9 cellular contexts compared by ENCODE assay signal in the genomic region with DNA sequence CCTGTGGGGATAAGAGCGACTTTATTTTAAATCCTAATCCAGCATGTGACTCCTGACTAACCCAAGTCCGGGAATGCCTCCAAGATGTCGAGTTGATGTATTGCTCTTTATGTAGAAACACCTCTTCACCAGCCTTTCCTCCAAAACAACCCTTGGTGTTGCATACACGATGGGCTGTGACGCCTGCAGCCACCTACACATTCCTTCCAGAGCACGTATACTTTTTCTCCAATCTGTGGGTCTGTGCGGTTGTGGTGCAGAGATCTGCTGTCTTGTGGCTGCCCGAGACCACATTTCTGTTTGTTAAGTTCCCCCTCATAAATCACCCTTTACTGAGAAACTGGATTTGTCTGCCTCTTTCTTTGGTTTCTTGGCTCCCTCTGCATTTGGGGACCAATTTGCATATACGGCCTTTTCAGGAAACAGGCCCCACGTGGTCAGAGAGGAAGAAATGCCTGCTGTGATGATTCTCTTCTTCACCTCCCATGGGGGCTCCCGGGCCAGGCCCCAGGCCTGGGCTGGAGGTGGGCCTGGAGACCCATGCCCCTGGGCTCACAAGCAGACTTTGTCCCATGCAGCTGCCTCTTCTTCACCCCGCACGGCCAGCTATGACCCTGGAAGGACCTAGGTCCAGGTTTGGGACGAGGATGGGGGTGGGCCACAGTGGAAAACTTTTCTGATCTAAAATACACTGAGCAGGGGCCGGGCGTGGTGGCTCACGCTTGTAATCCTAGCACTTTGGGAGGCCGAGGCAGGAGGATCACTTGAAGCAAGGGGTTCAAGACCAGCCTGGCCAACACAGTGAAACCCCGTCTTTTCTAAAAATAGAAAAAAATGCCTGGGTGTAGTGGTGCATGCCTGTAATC. TPM values are rescaled to one million over a fixed set of nuclear protein-coding genes. Genes with fewer than 3 reads are reported as not detected.
A peak's percentile ranks its signal among the peaks of the same experiment; 100 is the strongest.
DNase-seq lines count a peak whose midpoint lies in the region; ATAC-seq and TF ChIP-seq lines count a peak whose summit lies in the region.
"Had no signal": no experiment of that assay in that cellular context is flagged by ENCODE, and none has a peak within 500 bp of the region (broad histone marks: within the 10 kb centered on the region; RNA-seq: fewer than 3 reads in every experiment).

No MANE protein-coding gene starts in this region.

- no peaks in the 10 kb centered on the region for H3K9me3 ChIP-seq in mammary epithelial cell (replicated peaks; ENCODE audit: insufficient read depth, low read length)
- no peaks in the 10 kb centered on the region for H3K9me3 ChIP-seq in testis
- H3K9me3 ChIP-seq: SJSA1 had no signal

- H3K27me3 Mint-ChIP-seq in naive thymus-derived CD8-positive, alpha-beta T cell: peaks cover 0 to 7% (median 0%) of the 10 kb centered on the region in 5 donors

- H3K4me1 ChIP-seq in mammary epithelial cell (ENCODE audit: insufficient read depth, low read length) (peaks cover 19% of the 10 kb centered on the region), testis (no peaks in the 10 kb centered on the region)

- H3K4me1 Mint-ChIP-seq in naive thymus-derived CD8-positive, alpha-beta T cell: peaks cover 14 to 32% (median 19%) of the 10 kb centered on the region in 4 donors

- H3K4me3 ChIP-seq in mammary epithelial cell (replicated peaks in 1 of 3; ENCODE audit: insufficient read depth in 1 of 3, low read depth in 2 of 3, low read length in 3 of 3) (no peak overlapping the region), testis (no peak overlapping the region)
- H3K4me3 ChIP-seq: SJSA1 had no signal

- H3K36me3 ChIP-seq in mammary epithelial cell (ENCODE audit: insufficient read depth, low read length): no peaks in the 10 kb centered on the region
- no peaks in the 10 kb centered on the region for H3K36me3 ChIP-seq in testis (ENCODE audit: low read depth, missing control alignments)
- H3K36me3 ChIP-seq: SJSA1 had no signal

- CTCF ChIA-PET in mammary epithelial cell (lab: Charles Lee; ENCODE audit: low non-redundant PET): no interaction called here

- no peaks in the 10 kb centered on the region for H3K36me3 Mint-ChIP-seq in naive thymus-derived CD8-positive, alpha-beta T cell

- dilution Hi-C loops in mammary epithelial cell (cut with HindIII; ENCODE audit: low sequenced_read_pairs): no loop called here

- in situ Hi-C loops in SK-MEL-5 (cut with HindIII; ENCODE audit: low pct_unique_long_range_greater_than_20kb, low sequenced_read_pairs): no loop called here
- in situ Hi-C loops in mammary epithelial cell (cut with MboI; ENCODE audit: low sequenced_read_pairs in 2 of 2): no loop called here

- ATAC-seq in GM18498 (IDR thresholded peaks at IDR 0.05; ENCODE audit: unreplicated experiment): peak; percentile 67
- peak; percentile 79 for ATAC-seq in HG02884 (IDR thresholded peaks at IDR 0.05; ENCODE audit: unreplicated experiment)
- ATAC-seq in naive thymus-derived CD8-positive, alpha-beta T cell: peak; percentile 64 to 88

- H3K27me3 ChIP-seq in mammary epithelial cell (ENCODE audit: insufficient read depth, low read length) (no peaks in the 10 kb centered on the region), testis (no peaks in the 10 kb centered on the region)
- H3K27me3 ChIP-seq: SJSA1 had no signal

- no peak for TF ChIP-seq POLR2A in testis (IDR thresholded peaks at IDR 0.05)

- H3K9me3 Mint-ChIP-seq in naive thymus-derived CD8-positive, alpha-beta T cell: no peaks in the 10 kb centered on the region

- peak overlapping the region; percentile 18 for H2AFZ ChIP-seq in mammary epithelial cell (ENCODE audit: low read depth, low read length)

- H3K4me3 Mint-ChIP-seq in naive thymus-derived CD8-positive, alpha-beta T cell: peak overlapping the region in 9 of 10 donors; percentile 11 to 68 (median 55)

- no TSS peak for BruUV-seq in mammary epithelial cell (replicated peaks; lab: Mats Ljungman, UMichigan)

- TF ChIP-seq CTCF in mammary epithelial cell (conservative IDR thresholded peaks at IDR 0.05 in 1 of 2, IDR thresholded peaks at IDR 0.05 in 1 of 2; ENCODE audit: extremely low read depth in 1 of 2, insufficient read depth in 1 of 2, low read depth in 1 of 2, low read length in 2 of 2) (no peak), testis (IDR thresholded peaks at IDR 0.05) (no peak)

- no peak overlapping the region for H3K4me2 ChIP-seq in mammary epithelial cell (ENCODE audit: insufficient read depth, low read depth, low read length)

- peak overlapping the region in 9 of 10 donors; percentile 0 to 84 (median 40) for H3K27ac Mint-ChIP-seq in naive thymus-derived CD8-positive, alpha-beta T cell

- POLR2A ChIA-PET in naive thymus-derived CD8-positive, alpha-beta T cell (lab: Charles Lee): no interaction called here

- H3K9ac ChIP-seq in mammary epithelial cell (ENCODE audit: insufficient read depth, low read length): no peak overlapping the region

- intact Hi-C loops in mammary epithelial cell (cut with micrococcal nuclease) (no loop called here), testis (cut with DNase I; ENCODE audit: low total_unique reads) (no loop called here)

- H3K27ac ChIP-seq in mammary epithelial cell (ENCODE audit: insufficient read depth, low read depth, low read length): no peak overlapping the region
- H3K27ac ChIP-seq in testis: no peak overlapping the region
- H3K27ac ChIP-seq: SJSA1 had no signal

- peak; percentile 85 for DNase-seq in SK-MEL-5 (ENCODE audit: low read depth, low spot score)
- peak; percentile 98 for DNase-seq in mammary epithelial cell
- peak in 5 of 10 donors; percentile 21 to 61 (median 57) for DNase-seq in naive thymus-derived CD8-positive, alpha-beta T cell
- DNase-seq in testis: peak; percentile 31
- no peak for DNase-seq in NCI-H1417 treated with DMSO at 0.1 percent for 48 hours (lab: John Stamatoyannopoulos, UW)
- no peak for DNase-seq in D341Med (ENCODE audit: low spot score)

- H3K79me2 ChIP-seq in mammary epithelial cell (ENCODE audit: insufficient read depth, low read length): no peaks in the 10 kb centered on the region

- no peaks in the 10 kb centered on the region for H4K20me1 ChIP-seq in mammary epithelial cell (ENCODE audit: insufficient read depth, low read length)

- WGBS in mammary epithelial cell (ENCODE audit: low coverage, missing lambda C conversion rate): 68% methylated on average over 14 of the region's 19 CpGs
- 73 to 81% methylated on average over 19 of the region's 19 CpGs for WGBS in testis, 2 donors

RNA-seq across cellular contexts. Expression of a gene that starts 21.4 kb away (rescaled TPM):
- 10.3 and 11.6 TPM in 2 replicates for total RNA-seq in SK-MEL-5 (2014; rRNA removed; shearing (Covaris generic))
- 16.8 and 21.4 TPM in 2 replicates for polyA plus RNA-seq in SK-MEL-5 (2015; cell fraction: cytosol; rRNA removed)
- 17.1 and 20.0 TPM in 2 replicates for polyA plus RNA-seq in SK-MEL-5 (2015; cell fraction: nucleus; rRNA removed)
- total RNA-seq in mammary epithelial cell (10 to 100 TPM; 22.9 to 36.0 TPM), testis (10 to 100 TPM; 23.1 to 52.4 TPM)
- polyA plus RNA-seq in mammary epithelial cell (13.4 TPM), testis (ENCODE audit: insufficient read depth, low read depth, low replicate concordance) (51.4 TPM)
- polyA minus RNA-seq in mammary epithelial cell: 20.1 TPM
- 1 to 10 TPM; 7.4 to 7.6 TPM for total RNA-seq in naive thymus-derived CD8-positive, alpha-beta T cell
- 1 to 10 TPM in 1 of 3 donors, under 1 TPM in 2; 0.90 to 3.3 (median 0.94) TPM for polyA plus RNA-seq in naive thymus-derived CD8-positive, alpha-beta T cell

Comparison
In these comparisons a context has a peak if more than half of its experiments do, and no peak if none do; other contexts are left out.
1. DNase-seq: peak in SK-MEL-5 (single experiment), mammary epithelial cell (single experiment) and testis (single experiment); none in NCI-H1417 treated with DMSO at 0.1 percent for 48 hours (single experiment) and D341Med (single experiment).
2. Peak in every context shown above with its lines, with median percentiles within 50 percentile points of each other: ATAC-seq.